In genomic region chr11:132864811-132865576, GRCh38 we compare ENCODE assay signal across 14 cellular contexts.
"Had no signal": no experiment of that assay in that cellular context is flagged by ENCODE, and none has a peak within 500 bp of the region (broad histone marks: within the 10 kb centered on the region; RNA-seq: fewer than 3 reads in every experiment).

No MANE protein-coding gene starts in this region.

- H3K27me3 Mint-ChIP-seq: natural killer cell treated with Interleukin-12 subunit alpha and Interleukin-12 subunit beta and Interleukin-15 and Interleukin-18, amount 100 ng/mL, for 72 hours; stimulated activated memory B cell treated with anti-CD40 and anti-IgM and Interleukin-4, amounts not matched to agents 10 μg/mL and 1 μg/mL and 100 μg/mL, for 72 hours had no signal

- H3K4me1 ChIP-seq: tibial artery, vagina had no signal

- H3K36me3 Mint-ChIP-seq: natural killer cell treated with Interleukin-12 subunit alpha and Interleukin-12 subunit beta and Interleukin-15 and Interleukin-18, amount 100 ng/mL, for 72 hours; stimulated activated memory B cell treated with anti-CD40 and anti-IgM and Interleukin-4, amounts not matched to agents 10 μg/mL and 1 μg/mL and 100 μg/mL, for 72 hours had no signal

- FAIRE-seq: frontal cortex had no signal

- DNase-seq: activated CD4-positive, alpha-beta T cell treated with anti-CD3 and anti-CD28 coated beads, Interleukin-2, amount 50 U/mL, for 48 hours; activated CD8-positive, alpha-beta memory T cell treated with anti-CD3 and anti-CD28 coated beads, Interleukin-2, amount 50 U/mL, for 4 hours; activated T-cell treated with anti-CD3 and anti-CD28 coated beads, Interleukin-2, amount 50 U/mL, for 72 hours; effector CD8-positive, alpha-beta T cell; left colon; right cardiac atrium; tibial artery had no signal

- H3K27ac ChIP-seq: coronary artery, tibial artery, vagina had no signal

- H3K4me3 Mint-ChIP-seq: activated T-cell treated with anti-CD3 and anti-CD28 coated beads, Interleukin-2, amount 50 U/mL, for 72 hours; natural killer cell treated with Interleukin-12 subunit alpha and Interleukin-12 subunit beta and Interleukin-15 and Interleukin-18, amount 100 ng/mL, for 72 hours; stimulated activated memory B cell treated with anti-CD40 and anti-IgM and Interleukin-4, amounts not matched to agents 10 μg/mL and 1 μg/mL and 100 μg/mL, for 72 hours had no signal

- H3K9me3 Mint-ChIP-seq: activated T-cell treated with anti-CD3 and anti-CD28 coated beads, Interleukin-2, amount 50 U/mL, for 72 hours; natural killer cell treated with Interleukin-12 subunit alpha and Interleukin-12 subunit beta and Interleukin-15 and Interleukin-18, amount 100 ng/mL, for 72 hours; stimulated activated memory B cell treated with anti-CD40 and anti-IgM and Interleukin-4, amounts not matched to agents 10 μg/mL and 1 μg/mL and 100 μg/mL, for 72 hours had no signal

- H3K36me3 ChIP-seq: tibial artery, vagina had no signal

- H3K4me1 Mint-ChIP-seq: stimulated activated memory B cell treated with anti-CD40 and anti-IgM and Interleukin-4, amounts not matched to agents 10 μg/mL and 1 μg/mL and 100 μg/mL, for 72 hours had no signal

- H3K27me3 ChIP-seq: tibial artery, vagina had no signal

- H3K9me3 ChIP-seq: tibial artery, vagina had no signal

- ATAC-seq: activated CD4-positive, CD25-positive, alpha-beta regulatory T cell treated with anti-CD3 and anti-CD28 coated beads, Interleukin-2, amount 50 U/mL, for 24 hours; activated T-cell treated with anti-CD3 and anti-CD28 coated beads, Interleukin-2, amount 50 U/mL, for 72 hours; left colon; natural killer cell treated with Interleukin-12 subunit alpha and Interleukin-12 subunit beta and Interleukin-15 and Interleukin-18, amount 100 ng/mL, for 72 hours; right cardiac atrium; stimulated activated memory B cell treated with anti-CD40 and anti-IgM and Interleukin-4, amounts not matched to agents 10 μg/mL and 1 μg/mL and 100 μg/mL, for 72 hours had no signal

- H3K4me3 ChIP-seq: coronary artery, lung, tibial artery, vagina had no signal

- H3K27ac Mint-ChIP-seq: activated T-cell treated with anti-CD3 and anti-CD28 coated beads, Interleukin-2, amount 50 U/mL, for 72 hours; natural killer cell treated with Interleukin-12 subunit alpha and Interleukin-12 subunit beta and Interleukin-15 and Interleukin-18, amount 100 ng/mL, for 72 hours; stimulated activated memory B cell treated with anti-CD40 and anti-IgM and Interleukin-4, amounts not matched to agents 10 μg/mL and 1 μg/mL and 100 μg/mL, for 72 hours had no signal
